In the genomic region with DNA sequence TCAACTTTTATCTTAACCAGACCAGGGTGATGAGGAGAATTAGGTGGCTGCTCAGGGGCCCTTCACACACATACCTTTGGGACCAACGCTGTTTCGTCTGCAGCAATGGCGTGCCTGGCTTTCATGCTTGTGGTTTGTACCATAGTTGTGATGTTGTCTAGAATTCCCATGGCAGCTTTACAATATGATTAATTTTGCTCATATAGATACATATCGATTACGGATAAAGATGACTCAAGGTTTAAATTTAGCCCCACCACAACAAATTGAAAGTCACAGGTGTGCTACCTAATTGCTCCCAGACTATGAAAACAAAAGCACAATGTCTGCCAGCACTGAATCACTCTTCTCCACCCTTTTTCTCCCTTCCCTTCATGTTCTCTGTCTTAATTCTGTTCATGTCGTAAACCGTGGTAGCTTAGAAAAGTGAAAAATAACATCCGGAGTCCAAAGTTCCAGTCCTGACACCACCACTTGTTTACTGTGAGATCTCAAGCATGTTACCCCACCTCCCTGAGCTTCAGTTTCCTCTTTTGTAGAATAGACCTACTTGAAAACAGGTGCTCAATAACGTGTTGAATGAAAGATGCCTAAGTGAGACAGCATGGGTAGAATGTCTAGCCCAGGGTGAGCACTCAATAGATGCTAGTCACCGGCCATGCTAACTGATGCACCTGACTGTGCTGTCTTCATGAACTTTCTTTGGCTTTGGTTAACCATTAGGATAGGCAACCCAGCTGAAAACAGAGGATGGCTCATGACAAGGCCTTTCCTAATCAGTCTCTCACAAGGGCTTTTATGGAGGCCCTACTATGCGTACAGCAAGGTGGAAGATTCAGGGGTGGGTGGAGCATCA, we compare ENCODE assay signal across 9 cellular contexts. TPM values are rescaled to one million over a fixed set of nuclear protein-coding genes. Genes with fewer than 3 reads are reported as not detected.
DNase-seq lines count a peak whose midpoint lies in the region; ATAC-seq and TF ChIP-seq lines count a peak whose summit lies in the region.
"Had no signal": no experiment of that assay in that cellular context is flagged by ENCODE, and none has a peak within 500 bp of the region (broad histone marks: within the 10 kb centered on the region; RNA-seq: fewer than 3 reads in every experiment).

No MANE protein-coding gene starts in this region.

- POLR2A ChIA-PET in WTC11 (lab: Charles Lee), result no interaction called here

- no peaks in the 10 kb centered on the region for H3K27me3 Mint-ChIP-seq in WTC11 (ENCODE audit: low read depth)
- no peaks in the 10 kb centered on the region for H3K27me3 Mint-ChIP-seq in osteocyte (ENCODE audit: unreplicated experiment)

- H3K9me3 Mint-ChIP-seq in WTC11 (no peaks in the 10 kb centered on the region), osteocyte (ENCODE audit: unreplicated experiment) (no peaks in the 10 kb centered on the region)

- H3K4me1 Mint-ChIP-seq in WTC11 (peaks cover 19% of the 10 kb centered on the region), osteocyte (ENCODE audit: unreplicated experiment) (peaks cover 9% of the 10 kb centered on the region)

- no peak overlapping the region for H3K27ac Mint-ChIP-seq in WTC11
- no peak overlapping the region for H3K27ac Mint-ChIP-seq in osteocyte (ENCODE audit: unreplicated experiment)

- DNase-seq in COLO668 (lab: John Stamatoyannopoulos, UW; ENCODE audit: unreplicated experiment) (peak; percentile 71), NCI-H146 treated with DMSO at 0.1 percent for 48 hours (lab: John Stamatoyannopoulos, UW; ENCODE audit: unreplicated experiment) (peak; percentile 56), WTC11 (ENCODE audit: low spot score) (no peak), NCI-H226 (no peak), osteocyte (ENCODE audit: extremely low spot score, unreplicated experiment) (no peak)
- no peak for DNase-seq in stimulated activated CD8-positive, alpha-beta memory T cell treated with anti-CD3 and anti-CD28 coated beads, Interleukin-4, amount 100 ng/mL, for 48 hours
- DNase-seq: occipital lobe had no signal

- H3K4me3 Mint-ChIP-seq in WTC11 (no peak overlapping the region), osteocyte (ENCODE audit: unreplicated experiment) (no peak overlapping the region)

- no peak for TF ChIP-seq CTCF in WTC11 (IDR thresholded peaks at IDR 0.05)
- no peak for TF ChIP-seq CTCF in osteocyte (IDR thresholded peaks at IDR 0.05)

- H3K36me3 Mint-ChIP-seq in WTC11, result no peaks in the 10 kb centered on the region
- no peaks in the 10 kb centered on the region for H3K36me3 Mint-ChIP-seq in osteocyte (ENCODE audit: unreplicated experiment)

- CTCF ChIA-PET in WTC11 (lab: Charles Lee), result no interaction called here

- ATAC-seq in GM19324 (IDR thresholded peaks at IDR 0.05; ENCODE audit: low FRiP score, unreplicated experiment) (peak; percentile 77), HG02938 (IDR thresholded peaks at IDR 0.05; ENCODE audit: unreplicated experiment) (peak; percentile 58), WTC11 (no peak)

TF ChIP-seq in WTC11, 78 proteins besides CTCF, POLR2A, EP300 and RAD21 (continues in another document):
- TF ChIP-seq FOXJ3 (CRISPR knock-in tag; IDR thresholded peaks at IDR 0.05; ENCODE audit: borderline replicate concordance) (no peak), MYBL2 (CRISPR knock-in tag; IDR thresholded peaks at IDR 0.05) (no peak), ZNF423 (CRISPR knock-in tag; IDR thresholded peaks at IDR 0.05) (no peak), ZNF317 (CRISPR knock-in tag; IDR thresholded peaks at IDR 0.05; ENCODE audit: borderline replicate concordance, low read depth) (no peak), ZNF671 (CRISPR knock-in tag; IDR thresholded peaks at IDR 0.05) (no peak), FOXK1 (CRISPR knock-in tag; IDR thresholded peaks at IDR 0.05) (no peak), MAX (CRISPR knock-in tag; IDR thresholded peaks at IDR 0.05) (no peak), IRF2 (CRISPR knock-in tag; IDR thresholded peaks at IDR 0.05; ENCODE audit: borderline replicate concordance, low read depth) (no peak), HMGXB4 (CRISPR knock-in tag; IDR thresholded peaks at IDR 0.05) (no peak), ZNF263 (CRISPR knock-in tag; IDR thresholded peaks at IDR 0.05; ENCODE audit: low read depth) (no peak), SOX15 (CRISPR knock-in tag; IDR thresholded peaks at IDR 0.05) (no peak), ZNF512 (CRISPR knock-in tag; IDR thresholded peaks at IDR 0.05; ENCODE audit: borderline replicate concordance) (no peak), ZSCAN18 (CRISPR knock-in tag; IDR thresholded peaks at IDR 0.05) (no peak)
- TF ChIP-seq, protein P1, sequence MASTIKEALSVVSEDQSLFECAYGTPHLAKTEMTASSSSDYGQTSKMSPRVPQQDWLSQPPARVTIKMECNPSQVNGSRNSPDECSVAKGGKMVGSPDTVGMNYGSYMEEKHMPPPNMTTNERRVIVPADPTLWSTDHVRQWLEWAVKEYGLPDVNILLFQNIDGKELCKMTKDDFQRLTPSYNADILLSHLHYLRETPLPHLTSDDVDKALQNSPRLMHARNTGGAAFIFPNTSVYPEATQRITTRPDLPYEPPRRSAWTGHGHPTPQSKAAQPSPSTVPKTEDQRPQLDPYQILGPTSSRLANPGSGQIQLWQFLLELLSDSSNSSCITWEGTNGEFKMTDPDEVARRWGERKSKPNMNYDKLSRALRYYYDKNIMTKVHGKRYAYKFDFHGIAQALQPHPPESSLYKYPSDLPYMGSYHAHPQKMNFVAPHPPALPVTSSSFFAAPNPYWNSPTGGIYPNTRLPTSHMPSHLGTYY (CRISPR knock-in tag; IDR thresholded peaks at IDR 0.05), result no peak
- TF ChIP-seq, protein P2, sequence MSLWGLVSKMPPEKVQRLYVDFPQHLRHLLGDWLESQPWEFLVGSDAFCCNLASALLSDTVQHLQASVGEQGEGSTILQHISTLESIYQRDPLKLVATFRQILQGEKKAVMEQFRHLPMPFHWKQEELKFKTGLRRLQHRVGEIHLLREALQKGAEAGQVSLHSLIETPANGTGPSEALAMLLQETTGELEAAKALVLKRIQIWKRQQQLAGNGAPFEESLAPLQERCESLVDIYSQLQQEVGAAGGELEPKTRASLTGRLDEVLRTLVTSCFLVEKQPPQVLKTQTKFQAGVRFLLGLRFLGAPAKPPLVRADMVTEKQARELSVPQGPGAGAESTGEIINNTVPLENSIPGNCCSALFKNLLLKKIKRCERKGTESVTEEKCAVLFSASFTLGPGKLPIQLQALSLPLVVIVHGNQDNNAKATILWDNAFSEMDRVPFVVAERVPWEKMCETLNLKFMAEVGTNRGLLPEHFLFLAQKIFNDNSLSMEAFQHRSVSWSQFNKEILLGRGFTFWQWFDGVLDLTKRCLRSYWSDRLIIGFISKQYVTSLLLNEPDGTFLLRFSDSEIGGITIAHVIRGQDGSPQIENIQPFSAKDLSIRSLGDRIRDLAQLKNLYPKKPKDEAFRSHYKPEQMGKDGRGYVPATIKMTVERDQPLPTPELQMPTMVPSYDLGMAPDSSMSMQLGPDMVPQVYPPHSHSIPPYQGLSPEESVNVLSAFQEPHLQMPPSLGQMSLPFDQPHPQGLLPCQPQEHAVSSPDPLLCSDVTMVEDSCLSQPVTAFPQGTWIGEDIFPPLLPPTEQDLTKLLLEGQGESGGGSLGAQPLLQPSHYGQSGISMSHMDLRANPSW (CRISPR knock-in tag; conservative IDR thresholded peaks at IDR 0.05; ENCODE audit: low read depth), result no peak

RNA-seq across cellular contexts. Expression of gene JUN, which starts 22.1 kb away (rescaled TPM):
- 15.9 to 22.1 TPM (median 21.4 TPM) in 3 replicates for total RNA-seq in WTC11 (2021)
- 115 and 134 TPM in 2 replicates for total RNA-seq in osteocyte

Comparison
In these comparisons a context has a peak if more than half of its experiments do, and no peak if none do; other contexts are left out.
1. DNase-seq: peak in COLO668 (single experiment) and NCI-H146 treated with DMSO at 0.1 percent for 48 hours (single experiment); none in WTC11 (single experiment), stimulated activated CD8-positive, alpha-beta memory T cell treated with anti-CD3 and anti-CD28 coated beads, Interleukin-4, amount 100 ng/mL, for 48 hours (single experiment), NCI-H226 (single experiment) and osteocyte (single experiment).